ENCODE assay signal across 8 cellular contexts in the genomic region with DNA sequence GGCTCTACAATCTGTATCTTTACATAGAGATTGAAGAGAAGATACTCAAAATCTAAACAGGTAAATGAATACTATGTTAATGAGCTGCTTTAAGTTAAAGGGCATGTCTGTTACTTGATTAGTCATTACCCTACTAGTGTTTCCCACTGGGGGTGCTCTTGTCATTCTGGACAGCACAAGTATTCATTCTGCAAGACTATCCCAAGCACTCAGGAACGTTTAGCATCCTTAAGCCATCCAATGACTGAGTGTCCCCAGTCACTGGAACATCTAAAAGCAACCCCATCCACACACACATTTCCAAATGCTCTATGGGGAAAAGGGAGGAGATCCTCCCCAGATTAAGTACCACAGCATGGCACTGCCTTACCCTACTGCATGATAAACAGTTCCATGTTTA.
A peak's percentile ranks its signal among the peaks of the same experiment; 100 is the strongest.
DNase-seq lines count a peak whose midpoint lies in the region; ATAC-seq and TF ChIP-seq lines count a peak whose summit lies in the region.

No MANE protein-coding gene starts in this region.

- TF ChIP-seq CTCF in AG09309 (IDR thresholded peaks at IDR 0.05; ENCODE audit: control insufficient read depth, insufficient read depth, low read depth, low read length, missing control alignments): peak; percentile 55
- TF ChIP-seq CTCF in RWPE2 (IDR thresholded peaks at IDR 0.05; ENCODE audit: poor library complexity, severe bottlenecking): peak; percentile 46

- H3K9me3 ChIP-seq in RWPE2 (ENCODE audit: severe bottlenecking): no peaks in the 10 kb centered on the region

- H3K27me3 ChIP-seq in RWPE2 (ENCODE audit: insufficient read depth, poor library complexity, severe bottlenecking): no peaks in the 10 kb centered on the region

- peaks cover 74% of the 10 kb centered on the region for H3K36me3 ChIP-seq in RWPE2 (ENCODE audit: low read depth)

- H3K4me3 ChIP-seq in AG09309 (ENCODE audit: control insufficient read depth, low read depth, low read length) (no peak overlapping the region), RWPE2 (ENCODE audit: severe bottlenecking) (no peak overlapping the region)

- H3K4me1 ChIP-seq in RWPE2 (ENCODE audit: insufficient read depth, poor library complexity, severe bottlenecking): peaks cover 45% of the 10 kb centered on the region

- H3K27ac ChIP-seq in RWPE2 (ENCODE audit: poor library complexity, severe bottlenecking): no peak overlapping the region

- ATAC-seq in GM18498 (IDR thresholded peaks at IDR 0.05; ENCODE audit: unreplicated experiment) (peak; percentile 53), HG03039 (IDR thresholded peaks at IDR 0.05; ENCODE audit: unreplicated experiment) (peak; percentile 68), RWPE2 (ENCODE audit: low read depth) (peak; percentile 75), HG03108 (IDR thresholded peaks at IDR 0.05; ENCODE audit: unreplicated experiment) (no peak), HG03196 (IDR thresholded peaks at IDR 0.05; ENCODE audit: unreplicated experiment) (no peak)
- ATAC-seq in stimulated activated naive CD8-positive, alpha-beta T cell treated with anti-CD3 and anti-CD28 coated beads, Interleukin-15, Interleukin-2, amounts not matched to agents 100 U/mL and 50 U/mL, for 24 hours: peak; percentile 72

- DNase-seq in AG09309 (ENCODE audit: low read depth) (no peak), RWPE2 (ENCODE audit: low spot score) (no peak), fibroblast of the conjunctiva (ENCODE audit: low read depth) (peak; percentile 24)
- no peak for DNase-seq in stimulated activated naive CD8-positive, alpha-beta T cell treated with anti-CD3 and anti-CD28 coated beads, Interleukin-15, Interleukin-2, amounts not matched to agents 100 U/mL and 50 U/mL, for 24 hours

Comparison
In these comparisons a context has a peak if more than half of its experiments do, and no peak if none do; other contexts are left out.
1. ATAC-seq: peak in GM18498 (single experiment), HG03039 (single experiment), RWPE2 (single experiment) and stimulated activated naive CD8-positive, alpha-beta T cell treated with anti-CD3 and anti-CD28 coated beads, Interleukin-15, Interleukin-2, amounts not matched to agents 100 U/mL and 50 U/mL, for 24 hours (single experiment); none in HG03108 (single experiment) and HG03196 (single experiment).